9 cellular contexts compared by ENCODE assay signal in genomic region chr3:136249593-136250225, GRCh38. TPM values are rescaled to one million over a fixed set of nuclear protein-coding genes. Genes with fewer than 3 reads are reported as not detected.
A peak's percentile ranks its signal among the peaks of the same experiment; 100 is the strongest.
DNase-seq lines count a peak whose midpoint lies in the region; ATAC-seq, FAIRE-seq and TF ChIP-seq lines count a peak whose summit lies in the region.
"Had no signal": no experiment of that assay in that cellular context is flagged by ENCODE, and none has a peak within 500 bp of the region (broad histone marks: within the 10 kb centered on the region; RNA-seq: fewer than 3 reads in every experiment).

No MANE protein-coding gene starts in this region.

- H3K27me3 Mint-ChIP-seq in endothelial cell (ENCODE audit: unreplicated experiment), result no peaks in the 10 kb centered on the region

- peaks cover 32% of the 10 kb centered on the region for H3K79me2 ChIP-seq in DOHH2 (ENCODE audit: control insufficient read depth, low read length)

- no peaks in the 10 kb centered on the region for H3K9me3 ChIP-seq in DOHH2 (ENCODE audit: control insufficient read depth, insufficient read depth, low read length)
- H3K9me3 ChIP-seq in pancreas, result no peaks in the 10 kb centered on the region

- peak overlapping the region; percentile 83 for H3K4me3 ChIP-seq in DOHH2 (ENCODE audit: low read length)
- peak overlapping the region; percentile 43 to 87 (median 60) for H3K4me3 ChIP-seq in pancreas

- no peaks in the 10 kb centered on the region for H3K9me2 ChIP-seq in DOHH2 (replicated peaks; ENCODE audit: control insufficient read depth, low read length)

- H3K36me3 ChIP-seq in DOHH2 (ENCODE audit: control insufficient read depth, low read length), result no peaks in the 10 kb centered on the region
- no peaks in the 10 kb centered on the region for H3K36me3 ChIP-seq in pancreas

- H3K4me1 ChIP-seq in DOHH2 (ENCODE audit: control insufficient read depth, low read length), result peaks cover 46% of the 10 kb centered on the region
- H3K4me1 ChIP-seq in pancreas, result peaks cover 0 to 9% (median 6%) of the 10 kb centered on the region in 3 donors
- H3K4me1 ChIP-seq: foreskin keratinocyte had no signal

- TF ChIP-seq CTCF in DOHH2 (IDR thresholded peaks at IDR 0.05; ENCODE audit: low read depth, low read length, poor library complexity, severe bottlenecking), result no peak
- TF ChIP-seq CTCF in endothelial cell (IDR thresholded peaks at IDR 0.05; ENCODE audit: unreplicated experiment), result no peak
- TF ChIP-seq CTCF in pancreas (IDR thresholded peaks at IDR 0.05), result no peak

- WGBS in pancreas, 2 donors, result 47 to 50% methylated on average over 11 of the region's 11 CpGs

- no peaks in the 10 kb centered on the region for H3K36me3 Mint-ChIP-seq in endothelial cell (ENCODE audit: low read depth, unreplicated experiment)

- in situ Hi-C loops in G401 (cut with HindIII; ENCODE audit: low sequenced_read_pairs), result no loop called here

- H3K27ac Mint-ChIP-seq in endothelial cell (ENCODE audit: unreplicated experiment), result peak overlapping the region; percentile 91

- no peaks in the 10 kb centered on the region for H4K20me1 ChIP-seq in DOHH2 (ENCODE audit: control insufficient read depth, insufficient read depth, low read depth, low read length)

- H3K27ac ChIP-seq in DOHH2 (ENCODE audit: low read depth, low read length) (peak overlapping the region; percentile 81), pancreas (peak overlapping the region; percentile 88 to 92 (median 90))

- H3K9me3 Mint-ChIP-seq in endothelial cell (ENCODE audit: unreplicated experiment), result no peaks in the 10 kb centered on the region

- DNase-seq in OCI-M1 (lab: John Stamatoyannopoulos, UW), result peak; percentile 33
- DNase-seq in endothelial cell (ENCODE audit: low spot score), result no peak
- peak in 1 of 6 donors; percentile 12 for DNase-seq in pancreas
- DNase-seq in G401 (ENCODE audit: low spot score), result no peak
- DNase-seq in AG20443 (ENCODE audit: low spot score), result no peak
- DNase-seq in germinal center (ENCODE audit: low spot score), result no peak

- H3K27me3 ChIP-seq in DOHH2 (ENCODE audit: control insufficient read depth, low read length) (no peaks in the 10 kb centered on the region), pancreas (no peaks in the 10 kb centered on the region)
- H3K27me3 ChIP-seq: foreskin keratinocyte had no signal

- H3K4me1 Mint-ChIP-seq in endothelial cell (ENCODE audit: unreplicated experiment), result peaks cover 17% of the 10 kb centered on the region

- H3K4me3 Mint-ChIP-seq in endothelial cell (ENCODE audit: unreplicated experiment), result peak overlapping the region; percentile 95

- H3F3A ChIP-seq in DOHH2 (ENCODE audit: control insufficient read depth, insufficient read depth), result peaks cover 8% of the 10 kb centered on the region; the same call in 1 of the 2 replicates

- intact Hi-C loops in pancreas (cut with DNase I), result no loop called here

- no peak for ATAC-seq in pancreas
- ATAC-seq in GM21381 (IDR thresholded peaks at IDR 0.05; ENCODE audit: unreplicated experiment), result no peak

- FAIRE-seq in pancreas (lab: Jason Lieb, UNC), result no peak

- peak overlapping the region; percentile 87 for H3K4me2 ChIP-seq in DOHH2 (ENCODE audit: low read length)

RNA-seq across cellular contexts. Expression of gene PCCB, which starts 0.4 kb away (rescaled TPM):
- total RNA-seq in endothelial cell (ENCODE audit: unreplicated experiment) (35.2 TPM), pancreas (10 to 100 TPM in 5 of 6 donors, 1 to 10 TPM in 1; 9.3 to 24.9 (median 18.2) TPM)
- 10 to 100 TPM in 1 of 2 donors, 1 to 10 TPM in 1; 8.9 to 11.7 TPM for polyA plus RNA-seq in pancreas
- total RNA-seq in G401 (2014; rRNA removed; shearing (Covaris generic)), result 114 and 131 TPM in 2 replicates

RNA-seq across cellular contexts. Expression of gene MSL2, which starts 53.6 kb away (rescaled TPM):
- total RNA-seq in endothelial cell (ENCODE audit: unreplicated experiment) (44.7 TPM), pancreas (10 to 100 TPM in 5 of 6 donors, 1 to 10 TPM in 1; 9.4 to 19.2 (median 11.7) TPM)
- polyA plus RNA-seq in pancreas, result 1 to 10 TPM; 3.5 to 7.2 TPM
- 12.0 and 31.7 TPM in 2 replicates for total RNA-seq in G401 (2014; rRNA removed; shearing (Covaris generic))
